9 cellular contexts compared by ENCODE assay signal in genomic region chr3:36540898-36541518, GRCh38.
A peak's percentile ranks its signal among the peaks of the same experiment; 100 is the strongest.
DNase-seq lines count a peak whose midpoint lies in the region; ATAC-seq and TF ChIP-seq lines count a peak whose summit lies in the region.
"Had no signal": no experiment of that assay in that cellular context is flagged by ENCODE, and none has a peak within 500 bp of the region (broad histone marks: within the 10 kb centered on the region; RNA-seq: fewer than 3 reads in every experiment).

No MANE protein-coding gene starts in this region.

- DNase-seq in NCI-H2196 (lab: John Stamatoyannopoulos, UW; ENCODE audit: unreplicated experiment) = peak; percentile 6
- no peak for DNase-seq in NCI-H2196 treated with DMSO at 0.1 percent for 48 hours (lab: John Stamatoyannopoulos, UW; ENCODE audit: unreplicated experiment)
- DNase-seq in NCI-H460 (ENCODE audit: extremely low read depth, low read depth) = peak; percentile 12
- peak; percentile 54 for DNase-seq in epithelial cell of esophagus (ENCODE audit: low read depth)
- DNase-seq in smooth muscle cell (lab: John Stamatoyannopoulos, UW; ENCODE audit: unreplicated experiment) = no peak
- DNase-seq in stimulated activated naive CD8-positive, alpha-beta T cell treated with anti-CD3 and anti-CD28 coated beads, Interleukin-15, Interleukin-2, amounts not matched to agents 100 U/mL and 50 U/mL, for 24 hours = no peak
- DNase-seq in effector memory CD8-positive, alpha-beta T cell = no peak
- DNase-seq in NCI-H146 (lab: John Stamatoyannopoulos, UW) = no peak

- no peak overlapping the region for H3K4me3 Mint-ChIP-seq in effector memory CD8-positive, alpha-beta T cell

- WGBS in smooth muscle cell (ENCODE audit: low lambda C conversion rate) = 57% methylated on average over 3 of the region's 3 CpGs

- H3K27me3 Mint-ChIP-seq in effector memory CD8-positive, alpha-beta T cell = peaks cover 0 to 8% of the 10 kb centered on the region in 2 donors

- H3F3A ChIP-seq in smooth muscle cell (ENCODE audit: low read depth) = no peaks in the 10 kb centered on the region

- H3K4me1 Mint-ChIP-seq in effector memory CD8-positive, alpha-beta T cell (ENCODE audit: low read depth in 2 of 2) = no peaks in the 10 kb centered on the region

- H3K4me3 ChIP-seq in epithelial cell of esophagus (ENCODE audit: low read length) (no peak overlapping the region), smooth muscle cell (no peak overlapping the region)
- H3K4me3 ChIP-seq: BLaER1 treated with 17β-estradiol and CSF1 and Interleukin-3, amounts not matched to agents 10 nM and 100 nM had no signal

- no peak for ATAC-seq in stimulated activated naive CD8-positive, alpha-beta T cell treated with anti-CD3 and anti-CD28 coated beads, Interleukin-15, Interleukin-2, amounts not matched to agents 100 U/mL and 50 U/mL, for 24 hours
- ATAC-seq in effector memory CD8-positive, alpha-beta T cell (replicated peaks) = no peak

- TF ChIP-seq CTCF in epithelial cell of esophagus (IDR thresholded peaks at IDR 0.05; ENCODE audit: insufficient read depth, low read depth, low read length, missing control alignments) = peak; percentile 99
- TF ChIP-seq CTCF in smooth muscle cell (IDR thresholded peaks at IDR 0.05; ENCODE audit: borderline replicate concordance, insufficient read depth, poor library complexity, severe bottlenecking) = peak; percentile 81

- H2AFZ ChIP-seq in smooth muscle cell (ENCODE audit: low read depth) = no peak overlapping the region

- no peaks in the 10 kb centered on the region for H3K4me1 ChIP-seq in smooth muscle cell (ENCODE audit: low read depth)

- H3K9ac ChIP-seq in smooth muscle cell (ENCODE audit: low read depth) = no peak overlapping the region
- H3K9ac ChIP-seq: BLaER1 treated with 17β-estradiol and CSF1 and Interleukin-3, amounts not matched to agents 10 nM and 100 nM had no signal

- H3K36me3 ChIP-seq in smooth muscle cell (ENCODE audit: low read depth) = no peaks in the 10 kb centered on the region
- H3K36me3 ChIP-seq: BLaER1 treated with 17β-estradiol and CSF1 and Interleukin-3, amounts not matched to agents 10 nM and 100 nM had no signal

- no peaks in the 10 kb centered on the region for H3K27me3 ChIP-seq in smooth muscle cell (ENCODE audit: low read depth)
- H3K27me3 ChIP-seq: BLaER1 treated with 17β-estradiol and CSF1 and Interleukin-3, amounts not matched to agents 10 nM and 100 nM had no signal

- H3K9me3 Mint-ChIP-seq in effector memory CD8-positive, alpha-beta T cell = no peaks in the 10 kb centered on the region

- no peaks in the 10 kb centered on the region for H4K20me1 ChIP-seq in smooth muscle cell (ENCODE audit: low read depth)
- H4K20me1 ChIP-seq: BLaER1 treated with 17β-estradiol and CSF1 and Interleukin-3, amounts not matched to agents 10 nM and 100 nM had no signal

- no peaks in the 10 kb centered on the region for H3K9me3 ChIP-seq in smooth muscle cell (replicated peaks; ENCODE audit: low read depth)

- H3K4me2 ChIP-seq in smooth muscle cell = no peak overlapping the region
- H3K4me2 ChIP-seq: BLaER1 treated with 17β-estradiol and CSF1 and Interleukin-3, amounts not matched to agents 10 nM and 100 nM had no signal

- H3K27ac ChIP-seq in smooth muscle cell (ENCODE audit: low read depth) = no peak overlapping the region
- H3K27ac ChIP-seq: BLaER1 treated with 17β-estradiol and CSF1 and Interleukin-3, amounts not matched to agents 10 nM and 100 nM had no signal

- H3K27ac Mint-ChIP-seq in effector memory CD8-positive, alpha-beta T cell = no peak overlapping the region

- no peaks in the 10 kb centered on the region for H3K36me3 Mint-ChIP-seq in effector memory CD8-positive, alpha-beta T cell (ENCODE audit: insufficient read depth)

- H3K79me2 ChIP-seq in smooth muscle cell (ENCODE audit: low read depth) = no peaks in the 10 kb centered on the region

Comparison
In these comparisons a context has a peak if more than half of its experiments do, and no peak if none do; other contexts are left out.
1. DNase-seq: peak in NCI-H2196 (single experiment), NCI-H460 (single experiment) and epithelial cell of esophagus (single experiment); none in NCI-H2196 treated with DMSO at 0.1 percent for 48 hours (single experiment), smooth muscle cell (single experiment), stimulated activated naive CD8-positive, alpha-beta T cell treated with anti-CD3 and anti-CD28 coated beads, Interleukin-15, Interleukin-2, amounts not matched to agents 100 U/mL and 50 U/mL, for 24 hours (single experiment), effector memory CD8-positive, alpha-beta T cell (0 of 3) and NCI-H146 (single experiment).